Comparison of ENCODE assay signal across 25 cellular contexts in the genomic region with DNA sequence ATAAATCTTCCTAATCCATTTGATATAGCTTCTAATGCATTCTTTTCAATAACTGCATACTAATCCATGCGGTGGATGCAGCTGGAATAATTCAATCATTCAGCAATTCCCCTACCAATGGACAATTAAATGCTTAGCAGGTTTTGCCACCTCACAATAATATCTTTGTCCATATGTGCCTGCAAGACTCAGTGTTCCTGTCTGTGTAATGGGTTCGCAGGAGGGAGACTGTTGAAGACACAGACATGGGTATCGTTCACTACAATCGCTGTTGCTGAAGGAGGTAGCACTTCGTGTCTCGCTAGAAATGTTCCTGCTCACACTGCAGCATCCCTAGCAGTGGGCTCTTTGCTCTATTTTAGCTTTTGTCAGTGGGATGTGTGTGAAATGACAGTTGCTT.
"Had no signal": no experiment of that assay in that cellular context is flagged by ENCODE, and none has a peak within 500 bp of the region (broad histone marks: within the 10 kb centered on the region; RNA-seq: fewer than 3 reads in every experiment).

No MANE protein-coding gene starts in this region.

- H3K79me2 ChIP-seq: hepatocyte had no signal

- H3K9me3 Mint-ChIP-seq: mesothelial cell of epicardium; natural killer cell; nephron progenitor cell; stimulated activated memory B cell treated with anti-CD40 and anti-IgM and Interleukin-4, amounts not matched to agents 10 μg/mL and 1 μg/mL and 100 μg/mL, for 72 hours; type B pancreatic cell had no signal

- H3K4me3 Mint-ChIP-seq: mesothelial cell of epicardium; naive B cell; natural killer cell; nephron progenitor cell; stimulated activated memory B cell treated with anti-CD40 and anti-IgM and Interleukin-4, amounts not matched to agents 10 μg/mL and 1 μg/mL and 100 μg/mL, for 72 hours; stimulated activated naive CD8-positive, alpha-beta T cell treated with anti-CD3 and anti-CD28 coated beads, Interleukin-15, amount 100 ng/mL, for 72 hours; type B pancreatic cell had no signal

- H3K9me3 ChIP-seq: left ventricle myocardium inferior, ovary, right atrium auricular region, tibial nerve, uterus had no signal

- ATAC-seq: natural killer cell; sciatic nerve; stimulated activated memory B cell treated with anti-CD40 and anti-IgM and Interleukin-4, amounts not matched to agents 10 μg/mL and 1 μg/mL and 100 μg/mL, for 72 hours; stimulated activated naive CD8-positive, alpha-beta T cell treated with anti-CD3 and anti-CD28 coated beads, Interleukin-15, amount 100 ng/mL, for 72 hours had no signal

- H3K27me3 ChIP-seq: hepatocyte, ovary, right atrium auricular region, tibial nerve, uterus had no signal

- H3K4me1 Mint-ChIP-seq: mesothelial cell of epicardium; naive B cell; natural killer cell; stimulated activated memory B cell treated with anti-CD40 and anti-IgM and Interleukin-4, amounts not matched to agents 10 μg/mL and 1 μg/mL and 100 μg/mL, for 72 hours; stimulated activated naive CD8-positive, alpha-beta T cell treated with anti-CD3 and anti-CD28 coated beads, Interleukin-15, amount 100 ng/mL, for 72 hours had no signal

- H3K4me1 ChIP-seq: left ventricle myocardium inferior, right atrium auricular region, tibial nerve, uterus had no signal

- H3K36me3 ChIP-seq: left ventricle myocardium inferior, ovary, right atrium auricular region, tibial nerve, uterus had no signal

- H3K4me2 ChIP-seq: hepatocyte had no signal

- H3K36me3 Mint-ChIP-seq: mesothelial cell of epicardium; naive B cell; natural killer cell; stimulated activated memory B cell treated with anti-CD40 and anti-IgM and Interleukin-4, amounts not matched to agents 10 μg/mL and 1 μg/mL and 100 μg/mL, for 72 hours; type B pancreatic cell had no signal

- H3K27ac Mint-ChIP-seq: mesothelial cell of epicardium; naive B cell; natural killer cell; nephron progenitor cell; progenitor cell of endocrine pancreas; stimulated activated memory B cell treated with anti-CD40 and anti-IgM and Interleukin-4, amounts not matched to agents 10 μg/mL and 1 μg/mL and 100 μg/mL, for 72 hours; stimulated activated naive CD8-positive, alpha-beta T cell treated with anti-CD3 and anti-CD28 coated beads, Interleukin-15, amount 100 ng/mL, for 72 hours; type B pancreatic cell had no signal

- H3K27ac ChIP-seq: hepatocyte, left ventricle myocardium inferior, ovary, right atrium auricular region, skin epidermis, tibial nerve, uterus had no signal

- DNase-seq: islet precursor cell; left ventricle myocardium inferior; mesendoderm; naive B cell; natural killer cell; nephron progenitor cell; ovary; stimulated activated CD4-positive, alpha-beta T cell treated with anti-CD3 and anti-CD28 coated beads, Interleukin-1b, Interleukin-23, amount 100 ng/mL, for 48 hours; stimulated activated CD4-positive, alpha-beta T cell treated with anti-CD3 and anti-CD28 coated beads, Interleukin-2, amount 100 ng/mL, for 48 hours; stimulated activated CD4-positive, alpha-beta T cell treated with anti-CD3 and anti-CD28 coated beads, Interleukin-4, amount 100 ng/mL, for 4 hours; stimulated activated CD8-positive, alpha-beta memory T cell treated with anti-CD3 and anti-CD28 coated beads, Interleukin-4, amount 100 ng/mL, for 48 hours; stimulated activated naive CD4-positive, alpha-beta T cell treated with Interleukin-2 at 50 U/mL for 16 hours; stimulated activated naive CD8-positive, alpha-beta T cell treated with anti-CD3 and anti-CD28 coated beads, Interleukin-15, amount 100 ng/mL, for 72 hours; substantia nigra; uterus had no signal

- H3K4me3 ChIP-seq: hepatocyte, left ventricle myocardium inferior, lung, ovary, right atrium auricular region, skin epidermis, tibial nerve, uterus had no signal

- H2AFZ ChIP-seq: hepatocyte had no signal
